In genomic region chr2:10285578-10286198, GRCh38 we compare ENCODE assay signal across 1 cellular context.
TF ChIP-seq lines count a peak whose summit lies in the region.

No MANE protein-coding gene starts in this region.

TF ChIP-seq in HepG2, 621 proteins besides CTCF, POLR2A, EP300 and RAD21 (continued from another document and continues in another):
- no peak for TF ChIP-seq ZBTB37 (CRISPR knock-in tag; IDR thresholded peaks at IDR 0.05)
- TF ChIP-seq IRF1 (CRISPR knock-in tag; IDR thresholded peaks at IDR 0.05; ENCODE audit: low read depth), result no peak
- peak; percentile 27; the same call in 1 of the 2 replicates for TF ChIP-seq RARA (CRISPR knock-in tag; IDR thresholded peaks at IDR 0.05)
- no peak for TF ChIP-seq ZNF329 (CRISPR knock-in tag; IDR thresholded peaks at IDR 0.05; ENCODE audit: low read depth)
- TF ChIP-seq ZFY (CRISPR knock-in tag; IDR thresholded peaks at IDR 0.05), result peak; percentile 77
- TF ChIP-seq HES4 (CRISPR knock-in tag; IDR thresholded peaks at IDR 0.05; ENCODE audit: borderline replicate concordance), result peak; percentile 78; the same call in 1 of the 2 replicates
- TF ChIP-seq BHLHE40 (IDR thresholded peaks at IDR 0.05; ENCODE audit: low read length), result no peak
- TF ChIP-seq SATB2 (CRISPR knock-in tag; IDR thresholded peaks at IDR 0.05), result no peak
- no peak for TF ChIP-seq EZH2 (conservative IDR thresholded peaks at IDR 0.05; ENCODE audit: low read depth, low read length)
- TF ChIP-seq CHCHD3 (CRISPR knock-in tag; IDR thresholded peaks at IDR 0.05), result no peak; the same call in 1 of the 2 replicates
- TF ChIP-seq HOXA3 (CRISPR knock-in tag; IDR thresholded peaks at IDR 0.05), result peak; percentile 51
- no peak for TF ChIP-seq PRDM4 (CRISPR knock-in tag; IDR thresholded peaks at IDR 0.05; ENCODE audit: borderline replicate concordance)
- TF ChIP-seq SMYD3 (CRISPR knock-in tag; IDR thresholded peaks at IDR 0.05), result peak; percentile 60; the same call in 1 of the 2 replicates
- peak; percentile 30; the same call in 1 of the 2 replicates for TF ChIP-seq SOX5 (CRISPR knock-in tag; IDR thresholded peaks at IDR 0.05; ENCODE audit: borderline replicate concordance)
- no peak for TF ChIP-seq PLSCR1 (CRISPR knock-in tag; IDR thresholded peaks at IDR 0.05; ENCODE audit: borderline replicate concordance)
- peak; percentile 90 for TF ChIP-seq NRL (CRISPR knock-in tag; IDR thresholded peaks at IDR 0.05; ENCODE audit: borderline replicate concordance)
- TF ChIP-seq ZNF75D (CRISPR knock-in tag; IDR thresholded peaks at IDR 0.05; ENCODE audit: borderline replicate concordance), result no peak
- TF ChIP-seq GTF2F1 (IDR thresholded peaks at IDR 0.05; ENCODE audit: low read length), result no peak
- TF ChIP-seq SNAPC5 (CRISPR knock-in tag; IDR thresholded peaks at IDR 0.05; ENCODE audit: borderline replicate concordance), result no peak
- TF ChIP-seq CHD4 (IDR thresholded peaks at IDR 0.05; ENCODE audit: borderline replicate concordance, low read length), result no peak
- TF ChIP-seq ZNF232 (CRISPR knock-in tag; IDR thresholded peaks at IDR 0.05; ENCODE audit: borderline replicate concordance), result no peak
- 0 out of 2 replicates have a peak, but pooled peaks have one; percentile 23 for TF ChIP-seq ZNF563 (CRISPR knock-in tag; IDR thresholded peaks at IDR 0.05)
- TF ChIP-seq HMG20A (CRISPR knock-in tag; IDR thresholded peaks at IDR 0.05; ENCODE audit: borderline replicate concordance), result 0 out of 2 replicates have a peak, but pooled peaks have one; percentile 24
- peak; percentile 87; the same call in 1 of the 2 replicates for TF ChIP-seq ARID2 (CRISPR knock-in tag; IDR thresholded peaks at IDR 0.05; ENCODE audit: borderline replicate concordance)
- TF ChIP-seq ZNF549 (CRISPR knock-in tag; IDR thresholded peaks at IDR 0.05), result no peak
- TF ChIP-seq THAP8 (CRISPR knock-in tag; IDR thresholded peaks at IDR 0.05; ENCODE audit: borderline replicate concordance), result no peak
- TF ChIP-seq ZNF510 (CRISPR knock-in tag; IDR thresholded peaks at IDR 0.05; ENCODE audit: low read depth), result 0 out of 2 replicates have a peak, but pooled peaks have one; percentile 31
- TF ChIP-seq ZNF790 (CRISPR knock-in tag; IDR thresholded peaks at IDR 0.05; ENCODE audit: borderline replicate concordance), result no peak
- no peak for TF ChIP-seq EEA1 (CRISPR knock-in tag; IDR thresholded peaks at IDR 0.05; ENCODE audit: borderline replicate concordance)
- TF ChIP-seq CREBL2 (CRISPR knock-in tag; IDR thresholded peaks at IDR 0.05; ENCODE audit: borderline replicate concordance), result peak; percentile 77; the same call in 1 of the 2 replicates
- no peak for TF ChIP-seq JDP2 (CRISPR knock-in tag; IDR thresholded peaks at IDR 0.05; ENCODE audit: borderline replicate concordance)
- no peak for TF ChIP-seq TOE1 (CRISPR knock-in tag; IDR thresholded peaks at IDR 0.05)
- no peak for TF ChIP-seq TCF7L2 (IDR thresholded peaks at IDR 0.05; ENCODE audit: low read depth, low read length)
- TF ChIP-seq ZBTB46 (CRISPR knock-in tag; IDR thresholded peaks at IDR 0.05; ENCODE audit: borderline replicate concordance), result peak; percentile 65; the same call in 1 of the 2 replicates
- TF ChIP-seq ZHX1 (CRISPR knock-in tag; IDR thresholded peaks at IDR 0.05; ENCODE audit: low read depth), result 0 out of 2 replicates have a peak, but pooled peaks have one; percentile 52
- 0 out of 4 replicates have a peak, but pooled peaks of 1 of the 2 experiments have one; percentile 25 for TF ChIP-seq ATF4 (CRISPR knock-in tag; IDR thresholded peaks at IDR 0.05)
- TF ChIP-seq MED8 (CRISPR knock-in tag; IDR thresholded peaks at IDR 0.05; ENCODE audit: insufficient replicate concordance), result peak; percentile 48
- peak; percentile 50; the same call in 1 of the 2 replicates for TF ChIP-seq KDM2A (CRISPR knock-in tag; IDR thresholded peaks at IDR 0.05; ENCODE audit: borderline replicate concordance, low read depth)
- no peak for TF ChIP-seq ZBTB1 (CRISPR knock-in tag; IDR thresholded peaks at IDR 0.05; ENCODE audit: borderline replicate concordance)
- no peak for TF ChIP-seq TEF (CRISPR knock-in tag; IDR thresholded peaks at IDR 0.05)
- no peak; the same call in none of the 2 replicates for TF ChIP-seq ZNF331 (CRISPR knock-in tag; IDR thresholded peaks at IDR 0.05)
- TF ChIP-seq ZBTB2 (CRISPR knock-in tag; IDR thresholded peaks at IDR 0.05; ENCODE audit: low read depth), result no peak
- TF ChIP-seq ZNF747 (CRISPR knock-in tag; IDR thresholded peaks at IDR 0.05; ENCODE audit: borderline replicate concordance), result peak; percentile 64; the same call in 1 of the 2 replicates
- peak; percentile 71; the same call in 1 of the 2 replicates for TF ChIP-seq ZNF33B (CRISPR knock-in tag; IDR thresholded peaks at IDR 0.05)
- no peak for TF ChIP-seq NR2F2 (IDR thresholded peaks at IDR 0.05; ENCODE audit: borderline replicate concordance, low read depth)
- no peak for TF ChIP-seq ZBTB44 (CRISPR knock-in tag; IDR thresholded peaks at IDR 0.05)
- peak; percentile 84 for TF ChIP-seq MAFF (IDR thresholded peaks at IDR 0.05; ENCODE audit: low read depth, low read length)
- TF ChIP-seq MTA3 (CRISPR knock-in tag; IDR thresholded peaks at IDR 0.05), result no peak
